8 cellular contexts compared by ENCODE assay signal in genomic region chr11:95764267-95764898, GRCh38. TPM values are rescaled to one million over a fixed set of nuclear protein-coding genes. Genes with fewer than 3 reads are reported as not detected.
DNase-seq lines count a peak whose midpoint lies in the region; ATAC-seq and TF ChIP-seq lines count a peak whose summit lies in the region.

No MANE protein-coding gene starts in this region.

- no peaks in the 10 kb centered on the region for H3K4me1 Mint-ChIP-seq in H9
- H3K4me1 Mint-ChIP-seq in WTC11: no peaks in the 10 kb centered on the region

- H2BK5ac ChIP-seq in H9 (ENCODE audit: insufficient read length, low read length): no peak overlapping the region

- no peak overlapping the region for H3K27ac Mint-ChIP-seq in H9
- no peak overlapping the region for H3K27ac Mint-ChIP-seq in WTC11

- H3K27me3 ChIP-seq in H9 (ENCODE audit: insufficient read depth, low read length): no peaks in the 10 kb centered on the region
- no peaks in the 10 kb centered on the region for H3K27me3 ChIP-seq in sigmoid colon

- H4K91ac ChIP-seq in H9 (ENCODE audit: insufficient read length, low read depth, low read length): no peak overlapping the region

- POLR2A ChIA-PET in WTC11 (lab: Charles Lee): no interaction called here

- H3K4me2 ChIP-seq in H9 (ENCODE audit: insufficient read depth, insufficient read length, low read length): no peak overlapping the region

- H3K14ac ChIP-seq in H9 (ENCODE audit: insufficient read depth, low read length): no peak overlapping the region

- no peaks in the 10 kb centered on the region for H3K79me2 ChIP-seq in H9 (ENCODE audit: insufficient read depth, low read length)

- CTCF ChIA-PET in WTC11 (lab: Charles Lee): interaction anchor here (0.6 to 5.0 kb wide), 3 partner anchors 171 to 612 kb away, joined by 3 to 36 read pairs (median 5); no protein-coding TSS in a partner anchor

- peak; percentile 39 for DNase-seq in EL
- DNase-seq in H9: no peak
- peak; percentile 26 for DNase-seq in NCI-H1694 treated with DMSO at 0.1 percent for 48 hours (lab: John Stamatoyannopoulos, UW)
- DNase-seq in WTC11 (ENCODE audit: low spot score): no peak
- DNase-seq in glomerular visceral epithelial cell (ENCODE audit: extremely low spot score): peak; percentile 47
- no peak for DNase-seq in sigmoid colon
- DNase-seq in HK-2 (ENCODE audit: unreplicated experiment): no peak

- no peak for TF ChIP-seq EP300 in sigmoid colon (IDR thresholded peaks at IDR 0.05)

- no peak overlapping the region for H2BK12ac ChIP-seq in H9 (ENCODE audit: insufficient read length, low read depth, low read length)

- no peak overlapping the region for H4K5ac ChIP-seq in H9 (ENCODE audit: insufficient read length, low read depth, low read length)

- no peak overlapping the region for H2AFZ ChIP-seq in H9 (ENCODE audit: low read length)

- no peak overlapping the region for H3T11ph ChIP-seq in H9 (ENCODE audit: low read length)

- peak; percentile 38 for ATAC-seq in WTC11
- ATAC-seq in GM21737 (IDR thresholded peaks at IDR 0.05; ENCODE audit: unreplicated experiment): no peak

- TF ChIP-seq POLR2A in sigmoid colon (IDR thresholded peaks at IDR 0.05): no peak

- no peak overlapping the region for H3K4me3 Mint-ChIP-seq in H9
- H3K4me3 Mint-ChIP-seq in WTC11: no peak overlapping the region

- H4K20me1 ChIP-seq in H9 (ENCODE audit: control insufficient read depth, insufficient read depth, insufficient read length): no peaks in the 10 kb centered on the region

- H3K23me2 ChIP-seq in H9 (ENCODE audit: insufficient read length, low read depth, low read length, poor library complexity, severe bottlenecking): no peaks in the 10 kb centered on the region

- H3K4me1 ChIP-seq in H9 (ENCODE audit: insufficient read depth, low read length) (no peaks in the 10 kb centered on the region), sigmoid colon (no peaks in the 10 kb centered on the region)

- no peak overlapping the region for H3K56ac ChIP-seq in H9 (ENCODE audit: insufficient read length, low read depth, low read length)

- H3K9me3 Mint-ChIP-seq in H9 (no peaks in the 10 kb centered on the region), WTC11 (no peaks in the 10 kb centered on the region)

- no peak overlapping the region for H4K8ac ChIP-seq in H9 (replicated peaks; ENCODE audit: insufficient read length, low read depth, low read length)

- H2BK20ac ChIP-seq in H9 (ENCODE audit: low read depth, low read length, poor library complexity, severe bottlenecking): no peak overlapping the region

- H3K36me3 Mint-ChIP-seq in H9 (ENCODE audit: insufficient read depth in 1 of 3, low read depth in 3 of 3): peaks cover 0 to 6% (median 0%) of the 10 kb centered on the region in 3 experiments; a peak in 1 of 7 replicates
- no peaks in the 10 kb centered on the region for H3K36me3 Mint-ChIP-seq in WTC11

- H3K4me3 ChIP-seq in sigmoid colon: no peak overlapping the region

- H2BK120ac ChIP-seq in H9 (ENCODE audit: low read depth, low read length, poor library complexity, severe bottlenecking): no peak overlapping the region

- no peaks in the 10 kb centered on the region for H3K79me1 ChIP-seq in H9 (ENCODE audit: insufficient read depth, low read depth, low read length, poor library complexity, severe bottlenecking)

- no peak overlapping the region for H2BK15ac ChIP-seq in H9 (ENCODE audit: low read depth, low read length)

- no peak overlapping the region for H3K18ac ChIP-seq in H9 (ENCODE audit: insufficient read length, low read depth, low read length)

- TF ChIP-seq CTCF in H9 (conservative IDR thresholded peaks at IDR 0.05) (peak; percentile 82), WTC11 (IDR thresholded peaks at IDR 0.05) (peak; percentile 51; the same call in 1 of the 2 replicates), sigmoid colon (IDR thresholded peaks at IDR 0.05) (peak; percentile 59 to 69 (median 60))

- H3K4ac ChIP-seq in H9 (ENCODE audit: low read depth, low read length): no peak overlapping the region

- WGBS in H9 (ENCODE audit: extremely low coverage, insufficient read length, low lambda C conversion rate): no CpG with 5 or more reads among the region's 4 CpGs
- 23 to 26% methylated on average over 4 of the region's 4 CpGs for WGBS in sigmoid colon, 2 donors

- H3K9me3 ChIP-seq in H9 (ENCODE audit: control insufficient read depth, low read depth, low read length): no peaks in the 10 kb centered on the region
- H3K9me3 ChIP-seq in sigmoid colon: no peaks in the 10 kb centered on the region

- H3K27me3 Mint-ChIP-seq in H9 (ENCODE audit: low read depth): no peaks in the 10 kb centered on the region
- no peaks in the 10 kb centered on the region for H3K27me3 Mint-ChIP-seq in WTC11 (ENCODE audit: low read depth)

- intact Hi-C loops in sigmoid colon (cut with DNase I): loop anchor here (2.0 to 5.0 kb wide), 3 partner anchors 57 to 792 kb away; partner anchors contain the start of genes CWC15, KDM4D and SRSF8

- H3K27ac ChIP-seq in H9 (ENCODE audit: insufficient read length, low read depth, low read length): no peak overlapping the region
- H3K27ac ChIP-seq in sigmoid colon: no peak overlapping the region

- no peak overlapping the region for H3K23ac ChIP-seq in H9 (ENCODE audit: insufficient read length, low read depth, low read length)

- peaks cover 0 to 14% (median 0%) of the 10 kb centered on the region in 4 donors for H3K36me3 ChIP-seq in sigmoid colon

- H3K9ac ChIP-seq in H9 (ENCODE audit: extremely low read depth, insufficient read length, low read length): no peak overlapping the region

- no peak overlapping the region for H2AK5ac ChIP-seq in H9 (ENCODE audit: insufficient read length, low read length)

TF ChIP-seq in WTC11, 78 proteins besides CTCF, POLR2A, EP300 and RAD21:
- TF ChIP-seq ZNF138 (CRISPR knock-in tag; conservative IDR thresholded peaks at IDR 0.05): no peak
- TF ChIP-seq ZNF219 (CRISPR knock-in tag; IDR thresholded peaks at IDR 0.05; ENCODE audit: borderline replicate concordance): no peak
- 0 out of 2 replicates have a peak, but pooled peaks have one; percentile 18 for TF ChIP-seq RORB (CRISPR knock-in tag; IDR thresholded peaks at IDR 0.05)
- TF ChIP-seq E2F1 (CRISPR knock-in tag; IDR thresholded peaks at IDR 0.05): no peak

RNA-seq across cellular contexts. Expression of gene FAM76B, which starts 25.2 kb away (rescaled TPM):
- total RNA-seq in H9 (2021): 31.5 and 34.1 TPM in 2 replicates
- total RNA-seq in WTC11 (2021): 30.0 to 32.0 TPM (median 30.0 TPM) in 3 replicates
- 10 to 100 TPM; 19.3 to 33.0 (median 21.4) TPM for total RNA-seq in sigmoid colon
- 10 to 100 TPM in 1 of 3 donors, 1 to 10 TPM in 2; 3.9 to 10.9 (median 4.8) TPM for polyA plus RNA-seq in sigmoid colon

RNA-seq across cellular contexts. Expression of gene CEP57, which starts 25.9 kb away (rescaled TPM):
- total RNA-seq in H9 (2021) (55.8 and 58.0 TPM in 2 replicates), WTC11 (2021) (67.6 to 70.7 TPM (median 70.2 TPM) in 3 replicates), sigmoid colon (10 to 100 TPM; 35.8 to 71.3 (median 41.0) TPM)
- 10 to 100 TPM; 15.0 to 18.7 (median 16.0) TPM for polyA plus RNA-seq in sigmoid colon

Comparison
In these comparisons a context has a peak if more than half of its experiments do, and no peak if none do; other contexts are left out.
1. DNase-seq: peak in EL (single experiment), NCI-H1694 treated with DMSO at 0.1 percent for 48 hours (single experiment) and glomerular visceral epithelial cell (single experiment); none in H9 (single experiment), WTC11 (single experiment), sigmoid colon (single experiment) and HK-2 (single experiment).
2. Peak in every context shown above with its lines, with median percentiles within 50 percentile points of each other: CTCF ChIP-seq.